In genomic region chr2:20141056-20141762, GRCh38 we compare ENCODE assay signal across 11 cellular contexts.
DNase-seq lines count a peak whose midpoint lies in the region; ATAC-seq and TF ChIP-seq lines count a peak whose summit lies in the region.
"Had no signal": no experiment of that assay in that cellular context is flagged by ENCODE, and none has a peak within 500 bp of the region (broad histone marks: within the 10 kb centered on the region; RNA-seq: fewer than 3 reads in every experiment).

No MANE protein-coding gene starts in this region.

- H2AFZ ChIP-seq in neural progenitor cell (replicated peaks), result no peak overlapping the region

- peak overlapping the region; percentile 21 for H3K27ac Mint-ChIP-seq in neural progenitor cell
- H3K27ac Mint-ChIP-seq in activated naive CD8-positive, alpha-beta T cell treated with anti-CD3 and anti-CD28 coated beads for 36 hours, result no peak overlapping the region

- no peak overlapping the region for H3K4me3 Mint-ChIP-seq in neural progenitor cell
- H3K4me3 Mint-ChIP-seq in activated naive CD8-positive, alpha-beta T cell treated with anti-CD3 and anti-CD28 coated beads for 36 hours, result no peak overlapping the region

- no peaks in the 10 kb centered on the region for H4K20me1 ChIP-seq in neural progenitor cell (ENCODE audit: low read depth)

- TF ChIP-seq POLR2A in esophagus squamous epithelium (IDR thresholded peaks at IDR 0.05), result no peak

- DNase-seq in AG10803 (ENCODE audit: low read depth), result peak; percentile 97
- peak; percentile 49 for DNase-seq in NCI-H460 (ENCODE audit: extremely low read depth, low read depth)
- no peak for DNase-seq in esophagus squamous epithelium (lab: John Stamatoyannopoulos, UW)
- DNase-seq in neural progenitor cell (ENCODE audit: low spot score), result no peak
- DNase-seq in NCI-H1092 (lab: John Stamatoyannopoulos, UW), result no peak
- DNase-seq in activated naive CD8-positive, alpha-beta T cell treated with anti-CD3 and anti-CD28 coated beads for 36 hours, result no peak
- DNase-seq in midbrain (lab: John Stamatoyannopoulos, UW), result no peak
- DNase-seq: activated T-cell treated with anti-CD3 and anti-CD28 coated beads, Interleukin-2, amount 50 U/mL, for 48 hours; DND-41; NCI-H526 had no signal

- intact Hi-C loops in esophagus squamous epithelium (cut with DNase I), result no loop called here

- no peaks in the 10 kb centered on the region for H3F3A ChIP-seq in neural progenitor cell (ENCODE audit: low read depth)

- WGBS in esophagus squamous epithelium, 2 donors, result 24 to 35% methylated on average over 7 to 8 of the region's 9 CpGs

- H3K27ac ChIP-seq in esophagus squamous epithelium (peak overlapping the region; percentile 75 to 88 (median 87)), neural progenitor cell (no peak overlapping the region)

- no peaks in the 10 kb centered on the region for H3K9me3 ChIP-seq in esophagus squamous epithelium
- H3K9me3 ChIP-seq in neural progenitor cell (ENCODE audit: low read depth), result no peaks in the 10 kb centered on the region

- H3K36me3 ChIP-seq in esophagus squamous epithelium, result no peaks in the 10 kb centered on the region
- no peaks in the 10 kb centered on the region for H3K36me3 ChIP-seq in neural progenitor cell

- H3K27me3 Mint-ChIP-seq in neural progenitor cell (ENCODE audit: insufficient read depth, low read depth), result peaks cover 8% of the 10 kb centered on the region
- H3K27me3 Mint-ChIP-seq in activated naive CD8-positive, alpha-beta T cell treated with anti-CD3 and anti-CD28 coated beads for 36 hours, result no peaks in the 10 kb centered on the region

- no peak overlapping the region for H3K4me3 ChIP-seq in AG10803 (ENCODE audit: low read length)
- no peak overlapping the region for H3K4me3 ChIP-seq in esophagus squamous epithelium
- H3K4me3 ChIP-seq in neural progenitor cell, result no peak overlapping the region

- TF ChIP-seq CTCF in AG10803 (conservative IDR thresholded peaks at IDR 0.05; ENCODE audit: low read length) (no peak), esophagus squamous epithelium (IDR thresholded peaks at IDR 0.05) (no peak), neural progenitor cell (IDR thresholded peaks at IDR 0.05) (no peak)

- H3K9me3 Mint-ChIP-seq in neural progenitor cell, result no peaks in the 10 kb centered on the region
- H3K9me3 Mint-ChIP-seq in activated naive CD8-positive, alpha-beta T cell treated with anti-CD3 and anti-CD28 coated beads for 36 hours, result no peaks in the 10 kb centered on the region

- no peaks in the 10 kb centered on the region for H3K27me3 ChIP-seq in esophagus squamous epithelium
- no peaks in the 10 kb centered on the region for H3K27me3 ChIP-seq in neural progenitor cell

- peaks cover 39 to 95% (median 62%) of the 10 kb centered on the region in 3 donors for H3K4me1 ChIP-seq in esophagus squamous epithelium
- peaks cover 18% of the 10 kb centered on the region for H3K4me1 ChIP-seq in neural progenitor cell

- H3K4me1 Mint-ChIP-seq in neural progenitor cell, result peaks cover 31% of the 10 kb centered on the region
- H3K4me1 Mint-ChIP-seq in activated naive CD8-positive, alpha-beta T cell treated with anti-CD3 and anti-CD28 coated beads for 36 hours, result no peaks in the 10 kb centered on the region

- no peak overlapping the region for H3K4me2 ChIP-seq in neural progenitor cell

- H3K79me2 ChIP-seq in neural progenitor cell (ENCODE audit: low read depth), result no peaks in the 10 kb centered on the region

- no peaks in the 10 kb centered on the region for H3K36me3 Mint-ChIP-seq in neural progenitor cell
- H3K36me3 Mint-ChIP-seq in activated naive CD8-positive, alpha-beta T cell treated with anti-CD3 and anti-CD28 coated beads for 36 hours, result no peaks in the 10 kb centered on the region

- no peak overlapping the region for H3K9ac ChIP-seq in neural progenitor cell

- no peak for ATAC-seq in HG03460 (IDR thresholded peaks at IDR 0.05; ENCODE audit: unreplicated experiment)

Comparison
In these comparisons a context has a peak if more than half of its experiments do, and no peak if none do; other contexts are left out.
1. DNase-seq: peak in AG10803 (single experiment) and NCI-H460 (single experiment); none in esophagus squamous epithelium (single experiment), neural progenitor cell (single experiment), NCI-H1092 (single experiment), activated naive CD8-positive, alpha-beta T cell treated with anti-CD3 and anti-CD28 coated beads for 36 hours (single experiment) and midbrain (single experiment).